ENCODE assay signal across 33 cellular contexts in genomic region chr10:99798920-99799319, GRCh38.
"Had no signal": no experiment of that assay in that cellular context is flagged by ENCODE, and none has a peak within 500 bp of the region (broad histone marks: within the 10 kb centered on the region; RNA-seq: fewer than 3 reads in every experiment).

No MANE protein-coding gene starts in this region.

- H3K27me3 ChIP-seq: adrenal gland, ascending aorta, body of pancreas, brain microvascular endothelial cell, breast epithelium, cardiac muscle cell had no signal

- H3K27ac ChIP-seq: adrenal gland, ascending aorta, body of pancreas, brain microvascular endothelial cell, breast epithelium, cardiac muscle cell had no signal

- ATAC-seq: activated naive CD4-positive, alpha-beta T cell treated with anti-CD3 and anti-CD28 coated beads, Interleukin-2, amount 50 U/mL, for 72 hours; activated naive CD8-positive, alpha-beta T cell treated with anti-CD3 and anti-CD28 coated beads, Interleukin-2, amount 50 U/mL, for 24 hours; activated T-cell treated with anti-CD3 and anti-CD28 coated beads, Interleukin-2, amount 50 U/mL, for 4 hours; activated T-cell treated with anti-CD3 and anti-CD28 coated beads, Interleukin-2, amount 50 U/mL, for 72 hours; activated T-helper 17 cell treated with anti-CD3 and anti-CD28 coated beads, Interleukin-2, amount 50 U/mL, for 72 hours; body of pancreas had no signal

- DNase-seq: activated effector memory CD4-positive, alpha-beta T cell treated with anti-CD3 and anti-CD28 coated beads, Interleukin-2, amount 50 U/mL, for 16 hours; activated effector memory CD4-positive, alpha-beta T cell treated with Interleukin-2 at 50 U/mL for 16 hours; activated gamma-delta T cell; activated gamma-delta T cell treated with Interleukin-2 at 50 U/mL for 16 hours; activated naive CD4-positive, alpha-beta T cell; activated naive CD4-positive, alpha-beta T cell treated with anti-CD3 and anti-CD28 coated beads for 36 hours; activated naive CD4-positive, alpha-beta T cell treated with anti-CD3 and anti-CD28 coated beads, Interleukin-2, amount 10 ng/mL, durations not matched to agents 7 days and 5 days; activated naive CD4-positive, alpha-beta T cell treated with anti-CD3 and anti-CD28 coated beads, Interleukin-2, amount 50 U/mL, for 16 hours; activated naive CD4-positive, alpha-beta T cell treated with Interleukin-2 at 50 U/mL for 16 hours; activated naive CD8-positive, alpha-beta T cell treated with anti-CD3 and anti-CD28 coated beads for 36 hours; activated naive CD8-positive, alpha-beta T cell treated with anti-CD3 and anti-CD28 coated beads, Interleukin-2, amount 10 ng/mL, durations not matched to agents 7 days and 5 days; activated naive CD8-positive, alpha-beta T cell treated with anti-CD3 and anti-CD28 coated beads, Interleukin-2, amount 50 U/mL, for 24 hours; activated T-cell treated with anti-CD3 and anti-CD28 coated beads, Interleukin-2, amount 50 U/mL, for 1 hour; activated T-cell treated with anti-CD3 and anti-CD28 coated beads, Interleukin-2, amount 50 U/mL, for 24 hours; activated T-cell treated with anti-CD3 and anti-CD28 coated beads, Interleukin-2, amount 50 U/mL, for 4 hours; activated T-cell treated with anti-CD3 and anti-CD28 coated beads, Interleukin-2, amount 50 U/mL, for 48 hours; activated T-cell treated with anti-CD3 and anti-CD28 coated beads, Interleukin-2, amount 50 U/mL, for 72 hours; adrenal gland; amniotic stem cell; amygdala; anterior cingulate cortex; aorta; body of pancreas; brain microvascular endothelial cell; caudate nucleus; central memory CD4-positive, alpha-beta T cell; cerebellar nuclear complex had no signal

- H3K4me3 ChIP-seq: adrenal gland, ascending aorta, body of pancreas, breast epithelium, cardiac muscle cell had no signal

- FAIRE-seq: astrocyte had no signal

- H3K9me3 ChIP-seq: adrenal gland, ascending aorta, body of pancreas, breast epithelium had no signal

- H3K4me1 ChIP-seq: adrenal gland, ascending aorta, body of pancreas, breast epithelium had no signal

- H3K36me3 ChIP-seq: adrenal gland, ascending aorta, brain microvascular endothelial cell, breast epithelium, cardiac muscle cell had no signal
